Comparison of ENCODE assay signal across 1 cellular context in the genomic region with DNA sequence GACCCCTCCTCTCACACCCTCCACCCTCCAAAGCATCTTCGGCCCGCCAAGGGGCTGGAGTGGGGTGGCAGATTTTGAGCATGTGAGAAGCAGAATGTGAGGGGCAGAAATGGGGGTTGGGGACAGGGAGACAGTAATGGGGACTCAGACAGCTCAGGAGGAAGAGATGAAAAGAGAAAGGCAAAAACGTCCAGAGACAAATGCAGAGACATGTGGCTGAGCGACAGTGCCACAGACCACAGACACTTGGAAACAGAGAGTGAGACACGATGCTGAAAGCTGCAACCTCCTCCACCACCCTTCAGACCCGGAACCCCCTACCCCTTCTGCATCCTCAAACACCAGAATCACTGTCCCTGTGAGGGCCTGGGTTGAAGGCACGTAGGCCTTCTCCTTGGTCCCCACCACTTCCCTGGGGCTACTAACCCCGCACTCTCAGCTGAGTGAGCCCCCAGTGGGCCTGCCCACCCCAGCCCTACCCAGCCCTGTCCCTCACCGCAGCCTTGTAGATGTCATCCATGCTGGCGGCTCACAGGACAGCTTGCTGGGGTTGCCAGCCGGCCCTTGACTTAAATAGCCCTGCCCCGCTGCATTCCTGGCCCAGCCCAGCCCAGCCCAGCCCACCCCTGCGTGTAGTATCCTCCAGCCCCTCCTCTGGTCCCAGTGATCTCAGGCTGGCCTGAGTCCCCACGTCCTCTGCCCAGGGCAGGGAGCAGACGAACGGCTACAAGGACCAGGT.
TF ChIP-seq lines count a peak whose summit lies in the region.

TNNC1 (minus strand) TSS at position 546 of the 739 bp plus-strand sequence; CDS start at position 520, 26 bp downstream.

TF ChIP-seq in IMR-90, 13 proteins besides CTCF, POLR2A, EP300 and RAD21 (continued from another document):
- TF ChIP-seq NFE2L2 (IDR thresholded peaks at IDR 0.05; ENCODE audit: low read depth, low read length) (no peak), CHD1 (IDR thresholded peaks at IDR 0.05; ENCODE audit: low read depth, low read length) (no peak), RCOR1 (IDR thresholded peaks at IDR 0.05; ENCODE audit: insufficient replicate concordance, low read length) (no peak)
TF ChIP-seq in IMR-90: peak in this region for 0.
